In genomic region chr6:15763364-15763763, GRCh38 we compare ENCODE assay signal across 13 cellular contexts.
"Had no signal": no experiment of that assay in that cellular context is flagged by ENCODE, and none has a peak within 500 bp of the region (broad histone marks: within the 10 kb centered on the region; RNA-seq: fewer than 3 reads in every experiment).

No MANE protein-coding gene starts in this region.

- H3K9me3 ChIP-seq: body of pancreas, testis had no signal

- ATAC-seq: natural killer cell; stimulated activated naive CD8-positive, alpha-beta T cell treated with anti-CD3 and anti-CD28 coated beads, Interleukin-15, amount 100 ng/mL, for 72 hours had no signal

- DNase-seq: activated CD4-positive, alpha-beta memory T cell treated with anti-CD3 and anti-CD28 coated beads, Interleukin-2, amount 10 ng/mL, durations not matched to agents 7 days and 5 days; central memory CD4-positive, alpha-beta T cell; effector memory CD4-positive, alpha-beta T cell; mammary epithelial cell; natural killer cell; occipital lobe; stimulated activated CD4-positive, alpha-beta T cell treated with anti-CD3 and anti-CD28 coated beads, Interleukin-4, amount 100 ng/mL, for 4 hours; stimulated activated naive CD8-positive, alpha-beta T cell treated with anti-CD3 and anti-CD28 coated beads, Interleukin-15, amount 100 ng/mL, for 72 hours; T-helper 9 cell; testis had no signal

- H3K27me3 ChIP-seq: body of pancreas, testis had no signal

- H3K4me3 ChIP-seq: body of pancreas, testis had no signal

- FAIRE-seq: urothelium cell line had no signal

- H3K4me1 ChIP-seq: testis had no signal

- H3K27ac ChIP-seq: epithelial cell of prostate, testis had no signal
